ENCODE assay signal across 1 cellular context in the genomic region with DNA sequence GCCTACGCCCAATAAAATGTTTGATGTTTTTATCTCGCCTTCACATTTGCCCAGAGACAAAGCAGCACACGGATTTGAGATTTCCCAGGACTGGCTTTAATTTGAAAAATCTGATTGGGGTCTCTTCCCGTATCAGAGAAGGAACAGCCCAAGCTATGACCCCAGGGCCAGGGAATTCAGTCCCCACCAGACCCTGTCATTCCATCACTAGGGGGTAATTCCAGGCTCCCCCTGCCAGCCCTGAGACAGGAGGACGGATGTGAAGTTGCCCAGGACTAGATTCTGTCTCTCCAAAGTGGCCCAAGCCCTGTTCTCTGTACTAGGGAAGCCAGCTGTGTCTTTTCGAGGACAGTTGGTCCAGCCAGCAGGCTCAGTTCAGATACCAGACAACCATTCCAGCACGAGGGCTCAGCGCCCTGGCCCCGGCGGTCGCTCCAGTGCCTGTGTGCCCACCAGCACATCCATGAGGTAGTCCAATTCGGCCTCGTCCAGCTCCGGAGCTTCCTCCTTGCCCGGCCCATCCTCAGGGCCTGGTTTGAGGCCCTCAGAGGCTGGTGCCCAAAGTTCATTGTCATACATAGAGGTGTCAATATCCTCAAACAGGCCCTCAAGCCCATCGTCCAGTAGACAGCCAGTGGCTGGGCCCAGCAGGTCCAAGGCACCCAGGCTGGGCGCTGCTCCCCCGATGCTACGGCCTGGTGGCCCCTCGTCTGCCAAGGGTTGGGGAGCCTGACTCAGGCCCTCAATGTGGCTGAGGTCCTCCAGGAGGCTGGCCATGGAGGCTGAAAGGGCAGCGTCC.
TF ChIP-seq lines count a peak whose summit lies in the region.

No MANE protein-coding gene starts in this region.

TF ChIP-seq in GM12878, 131 proteins besides CTCF, POLR2A, EP300 and RAD21:
- TF ChIP-seq BMI1 (IDR thresholded peaks at IDR 0.05; ENCODE audit: borderline replicate concordance) (no peak), SMAD5 (IDR thresholded peaks at IDR 0.05; ENCODE audit: low read depth) (no peak), KDM1A (IDR thresholded peaks at IDR 0.05; ENCODE audit: borderline replicate concordance) (no peak), PML (IDR thresholded peaks at IDR 0.05; ENCODE audit: low read length) (no peak)
- TF ChIP-seq, protein P1, sequence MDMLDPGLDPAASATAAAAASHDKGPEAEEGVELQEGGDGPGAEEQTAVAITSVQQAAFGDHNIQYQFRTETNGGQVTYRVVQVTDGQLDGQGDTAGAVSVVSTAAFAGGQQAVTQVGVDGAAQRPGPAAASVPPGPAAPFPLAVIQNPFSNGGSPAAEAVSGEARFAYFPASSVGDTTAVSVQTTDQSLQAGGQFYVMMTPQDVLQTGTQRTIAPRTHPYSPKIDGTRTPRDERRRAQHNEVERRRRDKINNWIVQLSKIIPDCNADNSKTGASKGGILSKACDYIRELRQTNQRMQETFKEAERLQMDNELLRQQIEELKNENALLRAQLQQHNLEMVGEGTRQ (IDR thresholded peaks at IDR 0.05; ENCODE audit: borderline replicate concordance, low read depth, low read length): no peak
